ENCODE assay signal across 23 cellular contexts in genomic region chr20:40676466-40676865, GRCh38. TPM values are rescaled to one million over a fixed set of nuclear protein-coding genes. Genes with fewer than 3 reads are reported as not detected.
A peak's percentile ranks its signal among the peaks of the same experiment; 100 is the strongest.
DNase-seq lines count a peak whose midpoint lies in the region; ATAC-seq and TF ChIP-seq lines count a peak whose summit lies in the region.
"Had no signal": no experiment of that assay in that cellular context is flagged by ENCODE, and none has a peak within 500 bp of the region (broad histone marks: within the 10 kb centered on the region; RNA-seq: fewer than 3 reads in every experiment).

No MANE protein-coding gene starts in this region.

- WGBS in hepatocyte (ENCODE audit: low lambda C conversion rate, missing lambda C conversion rate) = 41% methylated on average over 4 of the region's 4 CpGs
- WGBS in suprapubic skin = 59% methylated on average over 4 of the region's 4 CpGs

- peak overlapping the region; percentile 43 for H3K4me2 ChIP-seq in Karpas-422 (ENCODE audit: low read depth, low read length, poor library complexity, severe bottlenecking)
- H3K4me2 ChIP-seq in hepatocyte = peak overlapping the region; percentile 36
- H3K4me2 ChIP-seq in parathyroid adenoma (ENCODE audit: low read length) = peak overlapping the region; percentile 31

- no peaks in the 10 kb centered on the region for H3K79me2 ChIP-seq in ACC112 (ENCODE audit: control insufficient read depth, insufficient read depth, low read length, unreplicated experiment)
- H3K79me2 ChIP-seq in Karpas-422 (ENCODE audit: low read length) = no peaks in the 10 kb centered on the region
- H3K79me2 ChIP-seq in hepatocyte = no peaks in the 10 kb centered on the region
- peaks cover 15% of the 10 kb centered on the region for H3K79me2 ChIP-seq in parathyroid adenoma

- no peak for DNase-seq in Karpas-422
- no peak for DNase-seq in hepatocyte (ENCODE audit: low spot score)
- DNase-seq in SIG-M5 (lab: John Stamatoyannopoulos, UW) = no peak
- no peak for DNase-seq in NCI-H146 treated with DMSO at 0.1 percent for 48 hours (lab: John Stamatoyannopoulos, UW; ENCODE audit: unreplicated experiment)
- DNase-seq in suprapubic skin (ENCODE audit: low spot score in 2 of 2) = no peak
- DNase-seq: activated CD4-positive, alpha-beta T cell treated with anti-CD3 and anti-CD28 coated beads, Interleukin-2, amount 50 U/mL, for 48 hours; activated CD4-positive, CD25-positive, alpha-beta regulatory T cell; CD4-positive, CD25-positive, alpha-beta regulatory T cell; kidney glomerular epithelial cell; naive thymus-derived CD8-positive, alpha-beta T cell; NCI-H1105; occipital lobe; stimulated activated CD4-positive, alpha-beta T cell treated with anti-CD3 and anti-CD28 coated beads, Interleukin-12 subunit alpha, Interleukin-12 subunit beta, amount 100 ng/mL, for 4 hours; stimulated activated CD4-positive, alpha-beta T cell treated with anti-CD3 and anti-CD28 coated beads, Interleukin-4, amount 100 ng/mL, for 24 hours; stimulated activated naive B cell treated with anti-CD40 and anti-IgM and Interleukin-4, amounts not matched to agents 10 μg/mL and 1 μg/mL and 100 μg/mL, for 72 hours; SW 1271; testis had no signal

- H3K27ac ChIP-seq in ACC112 (ENCODE audit: low read depth, low read length) (no peak overlapping the region), Karpas-422 (ENCODE audit: low read length) (no peak overlapping the region), hepatocyte (no peak overlapping the region), parathyroid adenoma (no peak overlapping the region), suprapubic skin (no peak overlapping the region)
- H3K27ac ChIP-seq: HL-60, testis had no signal

- no peaks in the 10 kb centered on the region for H3K36me3 ChIP-seq in ACC112 (ENCODE audit: insufficient read depth, low read length)
- no peaks in the 10 kb centered on the region for H3K36me3 ChIP-seq in Karpas-422 (ENCODE audit: insufficient read depth, low read length)
- H3K36me3 ChIP-seq in hepatocyte (replicated peaks; ENCODE audit: insufficient read depth, low read depth) = no peaks in the 10 kb centered on the region
- H3K36me3 ChIP-seq in parathyroid adenoma (ENCODE audit: control insufficient read depth, insufficient read depth, low read length) = no peaks in the 10 kb centered on the region
- no peaks in the 10 kb centered on the region for H3K36me3 ChIP-seq in suprapubic skin
- H3K36me3 ChIP-seq: right atrium auricular region had no signal

- TF ChIP-seq EP300 in suprapubic skin (IDR thresholded peaks at IDR 0.05) = no peak

- no peak for TF ChIP-seq CTCF in hepatocyte (IDR thresholded peaks at IDR 0.05; ENCODE audit: poor library complexity)
- TF ChIP-seq CTCF in parathyroid adenoma (IDR thresholded peaks at IDR 0.05) = no peak
- TF ChIP-seq CTCF in suprapubic skin (IDR thresholded peaks at IDR 0.05) = no peak

- no peaks in the 10 kb centered on the region for H3K4me1 ChIP-seq in ACC112 (ENCODE audit: control insufficient read depth, insufficient read depth, low read length, unreplicated experiment)
- no peaks in the 10 kb centered on the region for H3K4me1 ChIP-seq in Karpas-422 (ENCODE audit: low read length)
- H3K4me1 ChIP-seq in hepatocyte (ENCODE audit: insufficient read depth) = peaks cover 3% of the 10 kb centered on the region
- peaks cover 49% of the 10 kb centered on the region for H3K4me1 ChIP-seq in parathyroid adenoma
- peaks cover 30% of the 10 kb centered on the region for H3K4me1 ChIP-seq in suprapubic skin
- H3K4me1 ChIP-seq: right atrium auricular region had no signal

- H2AFZ ChIP-seq in ACC112 (ENCODE audit: low read length, unreplicated experiment) (peak overlapping the region; percentile 6), Karpas-422 (ENCODE audit: low read length) (no peak overlapping the region), hepatocyte (peak overlapping the region; percentile 57), parathyroid adenoma (no peak overlapping the region)

- TF ChIP-seq POLR2A in suprapubic skin (IDR thresholded peaks at IDR 0.05) = no peak

- ATAC-seq in HG02981 (IDR thresholded peaks at IDR 0.05; ENCODE audit: unreplicated experiment) = no peak
- ATAC-seq: naive thymus-derived CD8-positive, alpha-beta T cell; stimulated activated naive B cell treated with anti-CD40 and anti-IgM and Interleukin-4, amounts not matched to agents 10 μg/mL and 1 μg/mL and 100 μg/mL, for 72 hours had no signal

- H3K9me2 ChIP-seq in Karpas-422 (replicated peaks; ENCODE audit: insufficient read depth, low read length) (no peaks in the 10 kb centered on the region), hepatocyte (replicated peaks; ENCODE audit: insufficient read depth) (no peaks in the 10 kb centered on the region)

- H3K27me3 ChIP-seq in ACC112 (ENCODE audit: insufficient read depth, low read length) = peaks cover 70% of the 10 kb centered on the region
- H3K27me3 ChIP-seq in Karpas-422 (ENCODE audit: low read length) = no peaks in the 10 kb centered on the region
- H3K27me3 ChIP-seq in hepatocyte = peaks cover 31% of the 10 kb centered on the region
- no peaks in the 10 kb centered on the region for H3K27me3 ChIP-seq in parathyroid adenoma (ENCODE audit: control insufficient read depth, insufficient read depth, low read length)
- H3K27me3 ChIP-seq in suprapubic skin = no peaks in the 10 kb centered on the region
- H3K27me3 ChIP-seq: right atrium auricular region, testis had no signal

- H3K9ac ChIP-seq in Karpas-422 (ENCODE audit: low read length) (peak overlapping the region; percentile 28; the same call in 1 of the 2 replicates), parathyroid adenoma (no peak overlapping the region)

- H3K4me3 ChIP-seq in ACC112 (ENCODE audit: low read depth, low read length) (peak overlapping the region; percentile 54; the same call in 1 of the 2 replicates), Karpas-422 (ENCODE audit: low read length) (peak overlapping the region; percentile 48; the same call in 1 of the 2 replicates), hepatocyte (no peak overlapping the region), parathyroid adenoma (ENCODE audit: low read depth, low read length) (no peak overlapping the region), suprapubic skin (no peak overlapping the region)
- H3K4me3 ChIP-seq: right atrium auricular region, testis had no signal

- H4K20me1 ChIP-seq in Karpas-422 (ENCODE audit: insufficient read depth, low read depth, low read length) = no peaks in the 10 kb centered on the region
- H4K20me1 ChIP-seq in hepatocyte (ENCODE audit: insufficient read depth, poor library complexity, severe bottlenecking) = no peaks in the 10 kb centered on the region

- H3K9me3 ChIP-seq in Karpas-422 (ENCODE audit: low read length) (no peaks in the 10 kb centered on the region), hepatocyte (ENCODE audit: low read depth) (no peaks in the 10 kb centered on the region), parathyroid adenoma (ENCODE audit: control insufficient read depth, low read length) (no peaks in the 10 kb centered on the region), suprapubic skin (no peaks in the 10 kb centered on the region)
- H3K9me3 ChIP-seq: right atrium auricular region, testis had no signal

RNA-seq across cellular contexts. Expression of gene MAFB, which starts 12.6 kb away (rescaled TPM):
- total RNA-seq in Karpas-422 (2014; rRNA removed; shearing (Covaris generic); ENCODE audit: low replicate concordance) = not detected in 2 replicates
- total RNA-seq in hepatocyte = 3.4 and 3.7 TPM in 2 replicates
- 4.1 and 5.7 TPM in 2 replicates for polyA plus RNA-seq in hepatocyte
- total RNA-seq in suprapubic skin = 10 to 100 TPM; 25.7 to 89.4 (median 69.2) TPM
- total RNA-seq: CD4-positive, CD25-positive, alpha-beta regulatory T cell; NCI-H460 had no signal

Comparison
In these comparisons a context has a peak if more than half of its experiments do, and no peak if none do; other contexts are left out.
1. H2AFZ ChIP-seq: peak in ACC112 (single experiment) and hepatocyte (single experiment); none in Karpas-422 (single experiment) and parathyroid adenoma (single experiment).
2. H3K4me3 ChIP-seq: peak in ACC112 (single experiment) and Karpas-422 (single experiment); none in hepatocyte (single experiment), parathyroid adenoma (single experiment) and suprapubic skin (single experiment).
3. Peak in every context shown above with its lines, with median percentiles within 50 percentile points of each other: H3K4me2 ChIP-seq.